Comparison of ENCODE assay signal across 12 cellular contexts in genomic region chr2:98911376-98912154, GRCh38. TPM values are rescaled to one million over a fixed set of nuclear protein-coding genes. Genes with fewer than 3 reads are reported as not detected.
A peak's percentile ranks its signal among the peaks of the same experiment; 100 is the strongest.
DNase-seq lines count a peak whose midpoint lies in the region; ATAC-seq, FAIRE-seq and TF ChIP-seq lines count a peak whose summit lies in the region.
"Had no signal": no experiment of that assay in that cellular context is flagged by ENCODE, and none has a peak within 500 bp of the region (broad histone marks: within the 10 kb centered on the region; RNA-seq: fewer than 3 reads in every experiment).

No MANE protein-coding gene starts in this region.

- peak; percentile 46 for DNase-seq in activated naive CD4-positive, alpha-beta T cell treated with anti-CD3 and anti-CD28 coated beads, Interleukin-2, amount 10 ng/mL, durations not matched to agents 7 days and 5 days
- DNase-seq in activated naive CD4-positive, alpha-beta T cell treated with Interleukin-2 at 50 U/mL for 16 hours = no peak
- DNase-seq in astrocyte (ENCODE audit: low read depth) = peak; percentile 50
- peak; percentile 46 for DNase-seq in kidney glomerular epithelial cell (lab: John Stamatoyannopoulos, UW)
- DNase-seq in upper lobe of right lung = peak; percentile 37
- no peak for DNase-seq in CD1c-positive myeloid dendritic cell (ENCODE audit: extremely low spot score)
- DNase-seq in NCI-H446 treated with DMSO at 0.1 percent for 48 hours (lab: John Stamatoyannopoulos, UW) = no peak
- DNase-seq: BE2C had no signal

- H3K9me3 Mint-ChIP-seq in activated naive CD4-positive, alpha-beta T cell treated with anti-CD3 and anti-CD28 coated beads, Interleukin-2, amount 10 ng/mL, durations not matched to agents 7 days and 5 days = no peaks in the 10 kb centered on the region
- no peaks in the 10 kb centered on the region for H3K9me3 Mint-ChIP-seq in astrocyte (ENCODE audit: unreplicated experiment)

- peak overlapping the region; percentile 73 for H3K4me2 ChIP-seq in astrocyte (ENCODE audit: low read length)

- FAIRE-seq in astrocyte (lab: Jason Lieb, UNC) = peak; percentile 37
- FAIRE-seq: colon, GM18507 had no signal

- intact Hi-C loops in upper lobe of right lung (cut with DNase I) = no loop called here

- no peak overlapping the region for H2AFZ ChIP-seq in astrocyte (ENCODE audit: low read depth, low read length)

- no peaks in the 10 kb centered on the region for H4K20me1 ChIP-seq in astrocyte (ENCODE audit: insufficient read depth, low read length)

- H3K9me3 ChIP-seq in astrocyte (ENCODE audit: insufficient read depth, low read depth, low read length) = no peaks in the 10 kb centered on the region
- H3K9me3 ChIP-seq in upper lobe of right lung = no peaks in the 10 kb centered on the region
- H3K9me3 ChIP-seq: BE2C, psoas muscle had no signal

- peaks cover 54% of the 10 kb centered on the region for H3K4me1 ChIP-seq in astrocyte (ENCODE audit: insufficient read depth, low read length)
- H3K4me1 ChIP-seq in upper lobe of right lung = peaks cover 38% of the 10 kb centered on the region
- H3K4me1 ChIP-seq: BE2C had no signal

- H3K4me1 Mint-ChIP-seq in activated naive CD4-positive, alpha-beta T cell treated with anti-CD3 and anti-CD28 coated beads, Interleukin-2, amount 10 ng/mL, durations not matched to agents 7 days and 5 days = peaks cover 34% of the 10 kb centered on the region
- H3K4me1 Mint-ChIP-seq in astrocyte (ENCODE audit: low read depth, unreplicated experiment) = peaks cover 58% of the 10 kb centered on the region

- no peaks in the 10 kb centered on the region for H3K27me3 ChIP-seq in astrocyte (ENCODE audit: insufficient read depth, low read length)
- no peaks in the 10 kb centered on the region for H3K27me3 ChIP-seq in upper lobe of right lung
- H3K27me3 ChIP-seq: BE2C had no signal

- no peaks in the 10 kb centered on the region for H3K79me2 ChIP-seq in astrocyte (ENCODE audit: insufficient read depth, low read length)

- no peaks in the 10 kb centered on the region for H3K36me3 ChIP-seq in astrocyte (ENCODE audit: insufficient read depth, low read length)
- H3K36me3 ChIP-seq in upper lobe of right lung = no peaks in the 10 kb centered on the region
- H3K36me3 ChIP-seq: BE2C had no signal

- H3K4me3 ChIP-seq in astrocyte (ENCODE audit: insufficient read depth, low read depth, low read length) = no peak overlapping the region
- no peak overlapping the region for H3K4me3 ChIP-seq in upper lobe of right lung
- H3K4me3 ChIP-seq: psoas muscle had no signal

- no peaks in the 10 kb centered on the region for H3K36me3 Mint-ChIP-seq in activated naive CD4-positive, alpha-beta T cell treated with anti-CD3 and anti-CD28 coated beads, Interleukin-2, amount 10 ng/mL, durations not matched to agents 7 days and 5 days
- no peaks in the 10 kb centered on the region for H3K36me3 Mint-ChIP-seq in astrocyte (ENCODE audit: low read depth, unreplicated experiment)

- CTCF ChIA-PET in activated naive CD4-positive, alpha-beta T cell treated with anti-CD3 and anti-CD28 coated beads, Interleukin-2, amount 10 ng/mL, durations not matched to agents 7 days and 5 days (lab: Charles Lee) = no interaction called here

- peak overlapping the region; percentile 43 for H3K9ac ChIP-seq in astrocyte (ENCODE audit: low read length)

- peak; percentile 3 for ATAC-seq in upper lobe of right lung
- no peak for ATAC-seq in HG03571 (IDR thresholded peaks at IDR 0.05; ENCODE audit: unreplicated experiment)

- TF ChIP-seq CTCF in astrocyte (IDR thresholded peaks at IDR 0.05; ENCODE audit: insufficient read depth, low read depth, low read length) (no peak), upper lobe of right lung (IDR thresholded peaks at IDR 0.05) (no peak)

- H3K27ac Mint-ChIP-seq in activated naive CD4-positive, alpha-beta T cell treated with anti-CD3 and anti-CD28 coated beads, Interleukin-2, amount 10 ng/mL, durations not matched to agents 7 days and 5 days = no peak overlapping the region
- peak overlapping the region; percentile 55 for H3K27ac Mint-ChIP-seq in astrocyte (ENCODE audit: unreplicated experiment)

- H3K4me3 Mint-ChIP-seq in activated naive CD4-positive, alpha-beta T cell treated with anti-CD3 and anti-CD28 coated beads, Interleukin-2, amount 10 ng/mL, durations not matched to agents 7 days and 5 days = no peak overlapping the region
- no peak overlapping the region for H3K4me3 Mint-ChIP-seq in astrocyte (ENCODE audit: unreplicated experiment)

- H3K27me3 Mint-ChIP-seq in activated naive CD4-positive, alpha-beta T cell treated with anti-CD3 and anti-CD28 coated beads, Interleukin-2, amount 10 ng/mL, durations not matched to agents 7 days and 5 days = peaks cover 83% of the 10 kb centered on the region
- no peaks in the 10 kb centered on the region for H3K27me3 Mint-ChIP-seq in astrocyte (ENCODE audit: low read depth, unreplicated experiment)

- H3K27ac ChIP-seq in astrocyte (ENCODE audit: low read depth, low read length) = peak overlapping the region; percentile 63
- peak overlapping the region; percentile 30 for H3K27ac ChIP-seq in upper lobe of right lung
- H3K27ac ChIP-seq: psoas muscle had no signal

RNA-seq across cellular contexts. Expression of gene CRACDL, which starts 24.5 kb away (rescaled TPM):
- total RNA-seq in astrocyte = 1.8 and 5.7 TPM in 2 replicates
- 33.3 TPM for total RNA-seq in upper lobe of right lung

Comparison
In these comparisons a context has a peak if more than half of its experiments do, and no peak if none do; other contexts are left out.
1. DNase-seq: peak in activated naive CD4-positive, alpha-beta T cell treated with anti-CD3 and anti-CD28 coated beads, Interleukin-2, amount 10 ng/mL, durations not matched to agents 7 days and 5 days (single experiment), astrocyte (single experiment), kidney glomerular epithelial cell (single experiment) and upper lobe of right lung (single experiment); none in activated naive CD4-positive, alpha-beta T cell treated with Interleukin-2 at 50 U/mL for 16 hours (single experiment), CD1c-positive myeloid dendritic cell (single experiment) and NCI-H446 treated with DMSO at 0.1 percent for 48 hours (single experiment).